ENCODE assay signal across 1 cellular context in the genomic region with DNA sequence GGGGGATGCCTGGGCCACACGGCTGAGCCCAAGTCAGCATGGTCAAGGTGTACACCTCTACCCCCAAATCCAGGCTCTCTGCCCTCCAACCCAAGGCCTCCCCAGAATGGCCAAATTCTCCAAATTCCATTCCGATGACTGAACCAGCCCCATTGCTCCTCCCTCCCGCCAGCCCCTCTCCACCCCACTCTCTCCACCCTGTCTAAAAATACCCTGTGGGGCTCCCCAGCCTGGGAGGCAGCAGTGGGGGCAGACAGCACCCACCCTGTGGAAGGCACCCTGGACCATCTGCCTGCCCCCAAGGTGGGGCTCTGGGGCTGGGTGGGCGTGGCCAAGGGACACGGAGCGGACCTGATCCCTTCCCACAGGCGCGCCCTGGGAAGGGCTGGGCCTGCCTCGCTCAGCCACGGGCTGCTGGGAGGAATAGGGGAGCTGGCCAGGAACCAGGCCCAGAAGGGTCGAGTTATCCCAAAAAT.
TF ChIP-seq lines count a peak whose summit lies in the region.

No MANE protein-coding gene starts in this region.

TF ChIP-seq in HEK293, 187 proteins besides CTCF, POLR2A, EP300 and RAD21 (continued from another document):
- TF ChIP-seq, protein P1, sequence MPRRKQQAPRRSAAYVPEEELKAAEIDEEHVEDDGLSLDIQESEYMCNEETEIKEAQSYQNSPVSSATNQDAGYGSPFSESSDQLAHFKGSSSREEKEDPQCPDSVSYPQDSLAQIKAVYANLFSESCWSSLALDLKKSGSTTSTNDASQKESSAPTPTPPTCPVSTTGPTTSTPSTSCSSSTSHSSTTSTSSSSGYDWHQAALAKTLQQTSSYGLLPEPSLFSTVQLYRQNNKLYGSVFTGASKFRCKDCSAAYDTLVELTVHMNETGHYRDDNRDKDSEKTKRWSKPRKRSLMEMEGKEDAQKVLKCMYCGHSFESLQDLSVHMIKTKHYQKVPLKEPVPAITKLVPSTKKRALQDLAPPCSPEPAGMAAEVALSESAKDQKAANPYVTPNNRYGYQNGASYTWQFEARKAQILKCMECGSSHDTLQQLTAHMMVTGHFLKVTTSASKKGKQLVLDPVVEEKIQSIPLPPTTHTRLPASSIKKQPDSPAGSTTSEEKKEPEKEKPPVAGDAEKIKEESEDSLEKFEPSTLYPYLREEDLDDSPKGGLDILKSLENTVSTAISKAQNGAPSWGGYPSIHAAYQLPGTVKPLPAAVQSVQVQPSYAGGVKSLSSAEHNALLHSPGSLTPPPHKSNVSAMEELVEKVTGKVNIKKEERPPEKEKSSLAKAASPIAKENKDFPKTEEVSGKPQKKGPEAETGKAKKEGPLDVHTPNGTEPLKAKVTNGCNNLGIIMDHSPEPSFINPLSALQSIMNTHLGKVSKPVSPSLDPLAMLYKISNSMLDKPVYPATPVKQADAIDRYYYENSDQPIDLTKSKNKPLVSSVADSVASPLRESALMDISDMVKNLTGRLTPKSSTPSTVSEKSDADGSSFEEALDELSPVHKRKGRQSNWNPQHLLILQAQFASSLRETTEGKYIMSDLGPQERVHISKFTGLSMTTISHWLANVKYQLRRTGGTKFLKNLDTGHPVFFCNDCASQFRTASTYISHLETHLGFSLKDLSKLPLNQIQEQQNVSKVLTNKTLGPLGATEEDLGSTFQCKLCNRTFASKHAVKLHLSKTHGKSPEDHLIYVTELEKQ (tag by site-specific recombination; IDR thresholded peaks at IDR 0.05; ENCODE audit: borderline replicate concordance): no peak
- 0 out of 2 replicates have a peak, but pooled peaks have one; percentile 30 for TF ChIP-seq KLF9 (tag by site-specific recombination; IDR thresholded peaks at IDR 0.05; ENCODE audit: low read depth)
- TF ChIP-seq, protein P2, sequence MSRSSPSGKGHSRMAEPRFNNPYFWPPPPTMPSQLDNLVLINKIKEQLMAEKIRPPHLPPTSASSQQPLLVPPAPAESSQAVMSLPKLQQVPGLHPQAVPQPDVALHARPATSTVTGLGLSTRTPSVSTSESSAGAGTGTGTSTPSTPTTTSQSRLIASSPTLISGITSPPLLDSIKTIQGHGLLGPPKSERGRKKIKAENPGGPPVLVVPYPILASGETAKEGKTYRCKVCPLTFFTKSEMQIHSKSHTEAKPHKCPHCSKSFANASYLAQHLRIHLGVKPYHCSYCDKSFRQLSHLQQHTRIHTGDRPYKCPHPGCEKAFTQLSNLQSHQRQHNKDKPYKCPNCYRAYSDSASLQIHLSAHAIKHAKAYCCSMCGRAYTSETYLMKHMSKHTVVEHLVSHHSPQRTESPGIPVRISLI (tag by site-specific recombination; IDR thresholded peaks at IDR 0.05): no peak
- no peak for TF ChIP-seq MYNN (tag by site-specific recombination; IDR thresholded peaks at IDR 0.05; ENCODE audit: borderline replicate concordance)
- peak; percentile 46; the same call in 1 of the 2 replicates for TF ChIP-seq KLF8 (tag by site-specific recombination; IDR thresholded peaks at IDR 0.05)
- TF ChIP-seq ZIC2 (tag by site-specific recombination; IDR thresholded peaks at IDR 0.05): no peak
- TF ChIP-seq KLF16 (tag by site-specific recombination; IDR thresholded peaks at IDR 0.05): no peak
- TF ChIP-seq ZNF776 (tag by site-specific recombination; IDR thresholded peaks at IDR 0.05; ENCODE audit: borderline replicate concordance): no peak
- TF ChIP-seq ZNF155 (tag by site-specific recombination; IDR thresholded peaks at IDR 0.05): no peak
- TF ChIP-seq ZNF596 (tag by site-specific recombination; IDR thresholded peaks at IDR 0.05): no peak
- TF ChIP-seq TRIM28 (IDR thresholded peaks at IDR 0.05; ENCODE audit: borderline replicate concordance, low read length): no peak
- no peak for TF ChIP-seq ZBTB20 (tag by site-specific recombination; IDR thresholded peaks at IDR 0.05)
- TF ChIP-seq ZNF366 (tag by site-specific recombination; conservative IDR thresholded peaks at IDR 0.05): no peak
- TF ChIP-seq ZNF555 (tag by site-specific recombination; conservative IDR thresholded peaks at IDR 0.05): no peak
- TF ChIP-seq GLIS2 (tag by site-specific recombination; IDR thresholded peaks at IDR 0.05): peak; percentile 23; the same call in 1 of the 2 replicates
- TF ChIP-seq YY2 (tag by site-specific recombination; IDR thresholded peaks at IDR 0.05): no peak
- no peak for TF ChIP-seq PRDM4 (tag by site-specific recombination; IDR thresholded peaks at IDR 0.05)
